In the genomic region with DNA sequence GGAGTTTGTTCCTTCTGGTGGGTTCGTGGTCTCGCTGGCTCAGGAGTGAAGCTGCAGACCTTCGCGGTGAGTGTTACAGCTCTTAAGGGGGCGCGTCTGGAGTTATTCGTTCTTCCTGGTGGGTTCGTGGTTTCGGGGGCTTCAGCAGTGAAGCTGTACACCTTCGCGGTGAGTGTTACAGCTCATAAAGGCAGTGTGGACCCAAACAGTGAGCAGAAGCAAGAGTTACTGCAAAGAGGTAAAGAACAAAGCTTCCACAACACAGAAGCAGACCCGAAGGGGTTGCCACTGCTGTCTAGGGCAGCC, we compare ENCODE assay signal across 17 cellular contexts. TPM values are rescaled to one million over a fixed set of nuclear protein-coding genes. Genes with fewer than 3 reads are reported as not detected.
"Had no signal": no experiment of that assay in that cellular context is flagged by ENCODE, and none has a peak within 500 bp of the region (broad histone marks: within the 10 kb centered on the region; RNA-seq: fewer than 3 reads in every experiment).

No MANE protein-coding gene starts in this region.

RNA-seq across cellular contexts. Expression of gene EPB42, which starts 5.1 kb away (rescaled TPM):
- total RNA-seq: activated CD4-positive, alpha-beta T cell treated with anti-CD3 and anti-CD28 coated beads for 36 hours; activated CD4-positive, alpha-beta T cell treated with anti-CD3 and anti-CD28 coated beads, Interleukin-2, amount 10 ng/mL, durations not matched to agents 7 days and 5 days; activated naive CD4-positive, alpha-beta T cell treated with anti-CD3 and anti-CD28 coated beads for 36 hours; activated naive CD4-positive, alpha-beta T cell treated with anti-CD3 and anti-CD28 coated beads, Interleukin-2, amount 50 U/mL, for 72 hours; activated T-cell treated with anti-CD3 and anti-CD28 coated beads, Interleukin-2, amount 50 U/mL, for 4 hours; activated T-helper 1 cell treated with anti-CD3 and anti-CD28 coated beads, Interleukin-12 subunit alpha, Interleukin-12 subunit beta, Interleukin-2, Interleukin-4 antibody, amounts not matched to agents 30 ng/mL and 10 ng/mL and 1 ng/mL, durations not matched to agents 14 hours and 24 hours and 36 hours; astrocyte; body of pancreas; LHCN-M2; M059J; PC-3; Peyer's patch; SJSA1; T-helper 17 cell; WTC11 had no signal
- polyA plus RNA-seq: SK-N-SH had no signal

RNA-seq across cellular contexts. Expression of gene TGM5, which starts 40.8 kb away (rescaled TPM):
- total RNA-seq: activated CD4-positive, alpha-beta T cell treated with anti-CD3 and anti-CD28 coated beads for 36 hours; activated CD4-positive, alpha-beta T cell treated with anti-CD3 and anti-CD28 coated beads, Interleukin-2, amount 10 ng/mL, durations not matched to agents 7 days and 5 days; activated naive CD4-positive, alpha-beta T cell treated with anti-CD3 and anti-CD28 coated beads for 36 hours; activated T-cell treated with anti-CD3 and anti-CD28 coated beads, Interleukin-2, amount 50 U/mL, for 4 hours; activated T-helper 1 cell treated with anti-CD3 and anti-CD28 coated beads, Interleukin-12 subunit alpha, Interleukin-12 subunit beta, Interleukin-2, Interleukin-4 antibody, amounts not matched to agents 30 ng/mL and 10 ng/mL and 1 ng/mL, durations not matched to agents 14 hours and 24 hours and 36 hours; body of pancreas; cardiac septum; LHCN-M2; M059J; PC-3; Peyer's patch; T-helper 17 cell; WTC11 had no signal
- polyA plus RNA-seq: SK-N-SH had no signal
